Comparison of ENCODE assay signal across 8 cellular contexts in genomic region chr6:77893391-77893790, GRCh38.
"Had no signal": no experiment of that assay in that cellular context is flagged by ENCODE, and none has a peak within 500 bp of the region (broad histone marks: within the 10 kb centered on the region; RNA-seq: fewer than 3 reads in every experiment).

No MANE protein-coding gene starts in this region.

- ATAC-seq: HCT116 had no signal

- H3K4me3 ChIP-seq: GM23248, HAP-1 had no signal

- H2AFZ ChIP-seq: GM23248 had no signal

- DNase-seq: GM23248, GOT3, H7, H9, HCEC 1CT, HFFc6 had no signal

- H3K27ac ChIP-seq: GM23248 had no signal

- H3K36me3 ChIP-seq: HAP-1 had no signal

- H3K4me3 Mint-ChIP-seq: H9, HFFc6 had no signal

- H3K27ac Mint-ChIP-seq: H9, HFFc6 had no signal
